In genomic region chr22:41091139-41092022, GRCh38 we compare ENCODE assay signal across 8 cellular contexts. TPM values are rescaled to one million over a fixed set of nuclear protein-coding genes. Genes with fewer than 3 reads are reported as not detected.
A peak's percentile ranks its signal among the peaks of the same experiment; 100 is the strongest.
DNase-seq lines count a peak whose midpoint lies in the region; ATAC-seq and FAIRE-seq lines count a peak whose summit lies in the region.

No MANE protein-coding gene starts in this region.

- ATAC-seq in GM21367 (IDR thresholded peaks at IDR 0.05; ENCODE audit: unreplicated experiment) (peak; percentile 55), memory B cell (ENCODE audit: low read depth) (peak; percentile 81)
- ATAC-seq in activated CD8-positive, alpha-beta memory T cell treated with anti-CD3 and anti-CD28 coated beads, Interleukin-2, amount 10 ng/mL, durations not matched to agents 7 days and 5 days, result peak; percentile 86
- peak; percentile 84 for ATAC-seq in effector memory CD8-positive, alpha-beta T cell (replicated peaks)

- no peaks in the 10 kb centered on the region for H3K9me3 Mint-ChIP-seq in activated CD8-positive, alpha-beta memory T cell treated with anti-CD3 and anti-CD28 coated beads, Interleukin-2, amount 10 ng/mL, durations not matched to agents 7 days and 5 days (ENCODE audit: low read depth)
- H3K9me3 Mint-ChIP-seq in effector memory CD8-positive, alpha-beta T cell, result no peaks in the 10 kb centered on the region
- no peaks in the 10 kb centered on the region for H3K9me3 Mint-ChIP-seq in memory B cell

- H3K4me3 Mint-ChIP-seq in activated CD8-positive, alpha-beta memory T cell treated with anti-CD3 and anti-CD28 coated beads, Interleukin-2, amount 10 ng/mL, durations not matched to agents 7 days and 5 days, result peak overlapping the region; percentile 95
- peak overlapping the region; percentile 95 to 97 for H3K4me3 Mint-ChIP-seq in effector memory CD8-positive, alpha-beta T cell
- H3K4me3 Mint-ChIP-seq in memory B cell, result peak overlapping the region; percentile 94

- peaks cover 16% of the 10 kb centered on the region for H3K36me3 Mint-ChIP-seq in activated CD8-positive, alpha-beta memory T cell treated with anti-CD3 and anti-CD28 coated beads, Interleukin-2, amount 10 ng/mL, durations not matched to agents 7 days and 5 days
- H3K36me3 Mint-ChIP-seq in effector memory CD8-positive, alpha-beta T cell (ENCODE audit: insufficient read depth), result peaks cover 25% of the 10 kb centered on the region
- H3K36me3 Mint-ChIP-seq in memory B cell, result peaks cover 6% of the 10 kb centered on the region

- CTCF ChIA-PET in activated CD8-positive, alpha-beta memory T cell treated with anti-CD3 and anti-CD28 coated beads, Interleukin-2, amount 10 ng/mL, durations not matched to agents 7 days and 5 days (lab: Charles Lee), result interaction anchor here (1.8 to 3.3 kb wide), 4 partner anchors 39 to 169 kb away, joined by 4 to 17 read pairs (median 6); partner anchors contain the start of gene RBX1

- no peaks in the 10 kb centered on the region for H3K27me3 Mint-ChIP-seq in activated CD8-positive, alpha-beta memory T cell treated with anti-CD3 and anti-CD28 coated beads, Interleukin-2, amount 10 ng/mL, durations not matched to agents 7 days and 5 days
- H3K27me3 Mint-ChIP-seq in effector memory CD8-positive, alpha-beta T cell, result no peaks in the 10 kb centered on the region
- no peaks in the 10 kb centered on the region for H3K27me3 Mint-ChIP-seq in memory B cell

- peaks cover 19% of the 10 kb centered on the region for H3K4me1 Mint-ChIP-seq in activated CD8-positive, alpha-beta memory T cell treated with anti-CD3 and anti-CD28 coated beads, Interleukin-2, amount 10 ng/mL, durations not matched to agents 7 days and 5 days
- H3K4me1 Mint-ChIP-seq in effector memory CD8-positive, alpha-beta T cell (ENCODE audit: low read depth in 2 of 2), result peaks cover 28 to 36% of the 10 kb centered on the region in 2 donors
- H3K4me1 Mint-ChIP-seq in memory B cell, result peaks cover 22% of the 10 kb centered on the region

- DNase-seq in COLO829 (ENCODE audit: low spot score), result peak; percentile 100
- DNase-seq in HTR-8/SVneo (ENCODE audit: insufficient read length, low spot score), result peak; percentile 91
- peak; percentile 97 for DNase-seq in NOMO-1 treated with DMSO at 0.1 percent for 48 hours (lab: John Stamatoyannopoulos, UW; ENCODE audit: unreplicated experiment)
- peak; percentile 99 for DNase-seq in activated CD8-positive, alpha-beta memory T cell treated with anti-CD3 and anti-CD28 coated beads, Interleukin-2, amount 10 ng/mL, durations not matched to agents 7 days and 5 days
- DNase-seq in effector memory CD8-positive, alpha-beta T cell, result peak; percentile 98
- DNase-seq in memory B cell (ENCODE audit: low spot score in 2 of 2), result peak; percentile 95 to 99
- peak; percentile 99 for DNase-seq in stimulated activated CD8-positive, alpha-beta memory T cell treated with anti-CD3 and anti-CD28 coated beads, Interleukin-12 subunit alpha, Interleukin-12 subunit beta, amount 100 ng/mL, for 1 hour (ENCODE audit: low read depth)

- peak overlapping the region; percentile 99 for H3K27ac Mint-ChIP-seq in activated CD8-positive, alpha-beta memory T cell treated with anti-CD3 and anti-CD28 coated beads, Interleukin-2, amount 10 ng/mL, durations not matched to agents 7 days and 5 days
- H3K27ac Mint-ChIP-seq in effector memory CD8-positive, alpha-beta T cell, result peak overlapping the region; percentile 96 to 98
- peak overlapping the region; percentile 97 for H3K27ac Mint-ChIP-seq in memory B cell

- FAIRE-seq in HTR-8/SVneo (lab: Jason Lieb, UNC), result peak; percentile 40

RNA-seq across cellular contexts. Expression of gene EP300, which starts 1.0 kb away (rescaled TPM):
- total RNA-seq in activated CD8-positive, alpha-beta memory T cell treated with anti-CD3 and anti-CD28 coated beads, Interleukin-2, amount 10 ng/mL, durations not matched to agents 7 days and 5 days, result 10 to 100 TPM; 61.1 to 61.9 TPM

Comparison
In these comparisons a context has a peak if more than half of its experiments do, and no peak if none do; other contexts are left out.
1. Peak in every context shown above with its lines: DNase-seq and ATAC-seq.